ENCODE assay signal across 8 cellular contexts in genomic region chr1:8702848-8703810, GRCh38.
A peak's percentile ranks its signal among the peaks of the same experiment; 100 is the strongest.
DNase-seq lines count a peak whose midpoint lies in the region; ATAC-seq and TF ChIP-seq lines count a peak whose summit lies in the region.

No MANE protein-coding gene starts in this region.

- H3K36me3 ChIP-seq in kidney epithelial cell (ENCODE audit: control insufficient read depth, insufficient read depth, low read length) = no peaks in the 10 kb centered on the region

- TF ChIP-seq CTCF in AG09309 (IDR thresholded peaks at IDR 0.05; ENCODE audit: control insufficient read depth, insufficient read depth, low read depth, low read length, missing control alignments) (no peak), choroid plexus epithelial cell (conservative IDR thresholded peaks at IDR 0.05; ENCODE audit: low read depth, low read length) (no peak), kidney epithelial cell (IDR thresholded peaks at IDR 0.05; ENCODE audit: insufficient read depth, low read length, poor library complexity, severe bottlenecking) (peak; percentile 16)

- DNase-seq in AG09309 (ENCODE audit: low read depth) (peak; percentile 67), NCI-H345 (lab: John Stamatoyannopoulos, UW) (peak; percentile 95), choroid plexus epithelial cell (ENCODE audit: low read depth) (peak; percentile 89), kidney epithelial cell (ENCODE audit: low read depth) (peak; percentile 64)
- peak; percentile 44 to 62 (median 46) for DNase-seq in stimulated activated CD4-positive, alpha-beta T cell treated with anti-CD3 and anti-CD28 coated beads, Interleukin-12 subunit alpha, Interleukin-12 subunit beta, amount 100 ng/mL, for 48 hours (ENCODE audit: low read depth in 2 of 3, low spot score in 1 of 3)

- ATAC-seq in GM18909 (IDR thresholded peaks at IDR 0.05; ENCODE audit: poor library complexity, unreplicated experiment) (peak; percentile 66), HG03159 (IDR thresholded peaks at IDR 0.05; ENCODE audit: unreplicated experiment) (peak; percentile 67)
- peak; percentile 54 to 55 for ATAC-seq in activated CD4-positive, CD25-positive, alpha-beta regulatory T cell treated with anti-CD3 and anti-CD28 coated beads, Interleukin-2, amount 50 U/mL, for 24 hours

- H3K4me3 ChIP-seq in AG09309 (ENCODE audit: control insufficient read depth, low read depth, low read length) = peak overlapping the region; percentile 57
- peak overlapping the region; percentile 63 for H3K4me3 ChIP-seq in choroid plexus epithelial cell (ENCODE audit: low read depth, low read length)
- peak overlapping the region; percentile 66 for H3K4me3 ChIP-seq in kidney epithelial cell (ENCODE audit: low read depth, low read length)

- H3K27me3 ChIP-seq in kidney epithelial cell (ENCODE audit: control insufficient read depth, insufficient read depth, low read length) = no peaks in the 10 kb centered on the region

Comparison
In these comparisons a context has a peak if more than half of its experiments do, and no peak if none do; other contexts are left out.
1. Peak in every context shown above with its lines: DNase-seq, ATAC-seq and H3K4me3 ChIP-seq.